In genomic region chr7:28408974-28409715, GRCh38 we compare ENCODE assay signal across 8 cellular contexts. TPM values are rescaled to one million over a fixed set of nuclear protein-coding genes. Genes with fewer than 3 reads are reported as not detected.
A peak's percentile ranks its signal among the peaks of the same experiment; 100 is the strongest.
DNase-seq lines count a peak whose midpoint lies in the region; ATAC-seq and TF ChIP-seq lines count a peak whose summit lies in the region.

No MANE protein-coding gene starts in this region.

- DNase-seq in BE2C (peak; percentile 90), HEK293T (ENCODE audit: extremely low spot score) (peak; percentile 92), NCI-H446 (lab: John Stamatoyannopoulos, UW) (peak; percentile 5 to 73), ecto neural progenitor cell (ENCODE audit: low spot score) (peak; percentile 87), right lobe of liver (peak; percentile 74 to 87 (median 75)), cortex of kidney (lab: John Stamatoyannopoulos, UW) (no peak)
- DNase-seq in activated CD4-positive, alpha-beta T cell treated with anti-CD3 and anti-CD28 coated beads, Interleukin-2, amount 50 U/mL, for 4 hours: peak; percentile 63 to 64
- DNase-seq in stimulated activated CD4-positive, alpha-beta T cell treated with anti-CD3 and anti-CD28 coated beads, Interleukin-2, amount 100 ng/mL, for 48 hours: peak; percentile 59 to 64

- H3K9me3 ChIP-seq in BE2C (no peaks in the 10 kb centered on the region), right lobe of liver (no peaks in the 10 kb centered on the region)

- peak overlapping the region in 2 of 3 donors; percentile 26 to 27 for H3K27ac ChIP-seq in right lobe of liver

- H3K27me3 ChIP-seq in BE2C (peaks cover 50% of the 10 kb centered on the region), right lobe of liver (peaks cover 9 to 32% of the 10 kb centered on the region in 2 donors)

- TF ChIP-seq CTCF in BE2C (IDR thresholded peaks at IDR 0.05; ENCODE audit: low read depth, low read length): no peak
- no peak for TF ChIP-seq CTCF in right lobe of liver (IDR thresholded peaks at IDR 0.05)

- peak; percentile 66 to 83 (median 72) for ATAC-seq in right lobe of liver

- H3K4me1 ChIP-seq in BE2C (peaks cover 4% of the 10 kb centered on the region; the same call in 1 of the 2 replicates), right lobe of liver (peaks cover 0 to 15% (median 0%) of the 10 kb centered on the region in 4 donors)

- H3K4me3 ChIP-seq in BE2C (ENCODE audit: low read depth, low read length) (peak overlapping the region; percentile 79), right lobe of liver (peak overlapping the region; percentile 28 to 42 (median 42))

- H3K36me3 ChIP-seq in BE2C (no peaks in the 10 kb centered on the region), right lobe of liver (no peaks in the 10 kb centered on the region)

- POLR2A ChIA-PET in HEK293T (lab: Yijun Ruan, JAX): interaction anchor here (0.8 to 1.4 kb wide), 3 partner anchors 8 to 225 kb away, joined by 3 to 6 read pairs (median 4); no protein-coding TSS in a partner anchor

- intact Hi-C loops in right lobe of liver (cut with DNase I): no loop called here

- CTCF ChIA-PET in HEK293T (lab: Yijun Ruan, JAX): no interaction called here

- 4% methylated on average over 18 of the region's 51 CpGs for WGBS in right lobe of liver (ENCODE audit: insufficient coverage, low coverage, low lambda C conversion rate, missing lambda C conversion rate)

- TF ChIP-seq POLR2A in right lobe of liver (IDR thresholded peaks at IDR 0.05): peak; percentile 41

TF ChIP-seq in HEK293T, 16 proteins besides CTCF, POLR2A, EP300 and RAD21:
- TF ChIP-seq CTBP1 (IDR thresholded peaks at IDR 0.05; ENCODE audit: borderline replicate concordance) (peak; percentile 27; the same call in 1 of the 2 replicates), NFRKB (IDR thresholded peaks at IDR 0.05) (0 out of 2 replicates have a peak, but pooled peaks have one; percentile 43), L3MBTL2 (conservative IDR thresholded peaks at IDR 0.05) (no peak)
- TF ChIP-seq, protein P1, sequence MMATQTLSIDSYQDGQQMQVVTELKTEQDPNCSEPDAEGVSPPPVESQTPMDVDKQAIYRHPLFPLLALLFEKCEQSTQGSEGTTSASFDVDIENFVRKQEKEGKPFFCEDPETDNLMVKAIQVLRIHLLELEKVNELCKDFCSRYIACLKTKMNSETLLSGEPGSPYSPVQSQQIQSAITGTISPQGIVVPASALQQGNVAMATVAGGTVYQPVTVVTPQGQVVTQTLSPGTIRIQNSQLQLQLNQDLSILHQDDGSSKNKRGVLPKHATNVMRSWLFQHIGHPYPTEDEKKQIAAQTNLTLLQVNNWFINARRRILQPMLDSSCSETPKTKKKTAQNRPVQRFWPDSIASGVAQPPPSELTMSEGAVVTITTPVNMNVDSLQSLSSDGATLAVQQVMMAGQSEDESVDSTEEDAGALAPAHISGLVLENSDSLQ (IDR thresholded peaks at IDR 0.05): peak; percentile 58

RNA-seq across cellular contexts. Expression of gene CREB5, which starts 3.2 kb away (rescaled TPM):
- 5.6 TPM for polyA plus RNA-seq in BE2C (2012; ENCODE audit: insufficient read depth, insufficient read length, low read depth)
- 1 to 10 TPM in 4 of 6 experiments, under 1 TPM in 2; 0.48 to 6.3 (median 1.4) TPM for total RNA-seq in right lobe of liver
